Comparison of ENCODE assay signal across 24 cellular contexts in genomic region chr4:29153642-29154041, GRCh38.
"Had no signal": no experiment of that assay in that cellular context is flagged by ENCODE, and none has a peak within 500 bp of the region (broad histone marks: within the 10 kb centered on the region; RNA-seq: fewer than 3 reads in every experiment).

No MANE protein-coding gene starts in this region.

- H3K27ac Mint-ChIP-seq: memory B cell; mesothelial cell of epicardium; natural killer cell treated with Interleukin-12 subunit alpha and Interleukin-12 subunit beta and Interleukin-15 and Interleukin-18, amount 100 ng/mL, for 72 hours; stimulated activated effector memory CD8-positive, alpha-beta T cell treated with anti-CD3 and anti-CD28 coated beads, Interleukin-12 subunit alpha, Interleukin-12 subunit beta, amount 100 ng/mL, for 72 hours; type B pancreatic cell had no signal

- H3K4me3 Mint-ChIP-seq: memory B cell; mesothelial cell of epicardium; natural killer cell treated with Interleukin-12 subunit alpha and Interleukin-12 subunit beta and Interleukin-15 and Interleukin-18, amount 100 ng/mL, for 72 hours; stimulated activated effector memory CD8-positive, alpha-beta T cell treated with anti-CD3 and anti-CD28 coated beads, Interleukin-12 subunit alpha, Interleukin-12 subunit beta, amount 100 ng/mL, for 72 hours; type B pancreatic cell had no signal

- ATAC-seq: gastrocnemius medialis; left lobe of liver; natural killer cell treated with Interleukin-12 subunit alpha and Interleukin-12 subunit beta and Interleukin-15 and Interleukin-18, amount 100 ng/mL, for 72 hours; stimulated activated effector memory CD8-positive, alpha-beta T cell treated with anti-CD3 and anti-CD28 coated beads, Interleukin-12 subunit alpha, Interleukin-12 subunit beta, amount 100 ng/mL, for 72 hours; stimulated activated naive CD8-positive, alpha-beta T cell treated with anti-CD3 and anti-CD28 coated beads, Interleukin-15, Interleukin-2, amounts not matched to agents 100 U/mL and 50 U/mL, for 24 hours had no signal

- H3K27me3 ChIP-seq: colonic mucosa, esophagus squamous epithelium, gastrocnemius medialis, right lobe of liver, suprapubic skin, thyroid gland had no signal

- H3K9ac ChIP-seq: parathyroid adenoma had no signal

- H3K36me3 ChIP-seq: colonic mucosa, esophagus squamous epithelium, gastrocnemius medialis, prostate gland, right lobe of liver, suprapubic skin, thyroid gland had no signal

- H3K4me1 ChIP-seq: colonic mucosa, esophagus squamous epithelium, gastrocnemius medialis, parathyroid adenoma, prostate gland, right lobe of liver, suprapubic skin, thyroid gland had no signal

- H3K4me3 ChIP-seq: colonic mucosa, dorsolateral prefrontal cortex, esophagus squamous epithelium, gastrocnemius medialis, prostate gland, right lobe of liver, suprapubic skin, thyroid gland had no signal

- H3K4me1 Mint-ChIP-seq: memory B cell; mesothelial cell of epicardium; stimulated activated effector memory CD8-positive, alpha-beta T cell treated with anti-CD3 and anti-CD28 coated beads, Interleukin-12 subunit alpha, Interleukin-12 subunit beta, amount 100 ng/mL, for 72 hours had no signal

- H3K9me3 ChIP-seq: colonic mucosa, esophagus squamous epithelium, gastrocnemius medialis, prostate gland, right lobe of liver, suprapubic skin, thyroid gland had no signal

- H3K27me3 Mint-ChIP-seq: memory B cell; natural killer cell treated with Interleukin-12 subunit alpha and Interleukin-12 subunit beta and Interleukin-15 and Interleukin-18, amount 100 ng/mL, for 72 hours had no signal

- H3K9me3 Mint-ChIP-seq: type B pancreatic cell had no signal

- H3K36me3 Mint-ChIP-seq: memory B cell; mesothelial cell of epicardium; natural killer cell treated with Interleukin-12 subunit alpha and Interleukin-12 subunit beta and Interleukin-15 and Interleukin-18, amount 100 ng/mL, for 72 hours; stimulated activated effector memory CD8-positive, alpha-beta T cell treated with anti-CD3 and anti-CD28 coated beads, Interleukin-12 subunit alpha, Interleukin-12 subunit beta, amount 100 ng/mL, for 72 hours; type B pancreatic cell had no signal

- H2AFZ ChIP-seq: parathyroid adenoma had no signal

- DNase-seq: colonic mucosa; dorsolateral prefrontal cortex; effector CD8-positive, alpha-beta T cell; esophagus squamous epithelium; gastrocnemius medialis; glutamatergic neuron; islet precursor cell; retina; right lobe of liver; stimulated activated CD4-positive, alpha-beta T cell treated with anti-CD3 and anti-CD28 coated beads, Interleukin-4, amount 100 ng/mL, for 1 hour; stimulated activated CD8-positive, alpha-beta memory T cell treated with anti-CD3 and anti-CD28 coated beads, Interleukin-4, amount 100 ng/mL, for 48 hours; stimulated activated naive CD8-positive, alpha-beta T cell treated with anti-CD3 and anti-CD28 coated beads, Interleukin-15, Interleukin-2, amounts not matched to agents 100 U/mL and 50 U/mL, for 24 hours; thyroid gland had no signal

- H3K79me2 ChIP-seq: parathyroid adenoma had no signal

- FAIRE-seq: urothelium cell line had no signal

- H3K27ac ChIP-seq: colonic mucosa, dorsolateral prefrontal cortex, epithelial cell of prostate, esophagus squamous epithelium, gastrocnemius medialis, parathyroid adenoma, prostate gland, right lobe of liver, suprapubic skin, thyroid gland had no signal
